ENCODE assay signal across 1 cellular context in the genomic region with DNA sequence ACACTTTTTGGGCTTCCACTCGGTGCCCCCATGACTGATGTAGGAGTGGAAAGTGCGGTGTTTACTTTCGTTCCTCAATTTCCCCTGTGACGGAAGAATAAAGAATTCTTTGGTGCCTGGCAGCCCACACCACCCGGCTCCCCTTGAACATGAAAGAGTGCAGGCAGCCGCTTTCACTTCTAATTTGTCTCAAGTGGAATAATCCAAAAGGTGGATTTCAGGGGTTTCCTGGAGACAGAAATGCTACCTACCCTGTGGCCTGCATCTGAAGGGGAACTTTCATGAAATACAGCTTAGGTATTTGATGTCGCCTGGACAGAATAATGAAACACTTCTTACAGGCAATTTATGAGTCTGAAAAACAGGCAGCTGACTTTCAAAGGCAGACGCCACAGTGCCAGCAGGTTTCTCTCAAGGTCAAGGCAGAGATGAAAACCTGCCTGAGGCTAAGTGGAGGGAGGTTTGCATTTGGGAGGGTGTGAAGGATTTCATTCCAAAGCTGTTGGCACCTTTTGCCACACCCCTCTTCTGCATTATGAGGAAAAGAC.
A peak's percentile ranks its signal among the peaks of the same experiment; 100 is the strongest.
TF ChIP-seq lines count a peak whose summit lies in the region.

No MANE protein-coding gene starts in this region.

TF ChIP-seq in HCT116, 20 proteins besides CTCF, POLR2A, EP300 and RAD21:
- TF ChIP-seq, protein P1, sequence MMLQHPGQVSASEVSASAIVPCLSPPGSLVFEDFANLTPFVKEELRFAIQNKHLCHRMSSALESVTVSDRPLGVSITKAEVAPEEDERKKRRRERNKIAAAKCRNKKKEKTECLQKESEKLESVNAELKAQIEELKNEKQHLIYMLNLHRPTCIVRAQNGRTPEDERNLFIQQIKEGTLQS (IDR thresholded peaks at IDR 0.05) = no peak
- TF ChIP-seq SRF (IDR thresholded peaks at IDR 0.05; ENCODE audit: low read depth) (no peak), EZH2phosphoT487 (IDR thresholded peaks at IDR 0.05; ENCODE audit: borderline replicate concordance) (no peak), EGR1 (IDR thresholded peaks at IDR 0.05; ENCODE audit: low read depth) (no peak), CBX3 (IDR thresholded peaks at IDR 0.05; ENCODE audit: low read depth) (no peak), SP1 (IDR thresholded peaks at IDR 0.05; ENCODE audit: low read depth) (no peak), TCF7L2 (IDR thresholded peaks at IDR 0.05; ENCODE audit: borderline replicate concordance, extremely low read depth, insufficient read depth, insufficient read length) (peak; percentile 95), FOSL1 (IDR thresholded peaks at IDR 0.05; ENCODE audit: low read depth) (no peak)
